ENCODE assay signal across 16 cellular contexts in genomic region chr6:157030756-157031155, GRCh38.
"Had no signal": no experiment of that assay in that cellular context is flagged by ENCODE, and none has a peak within 500 bp of the region (broad histone marks: within the 10 kb centered on the region; RNA-seq: fewer than 3 reads in every experiment).

No MANE protein-coding gene starts in this region.

- H3K4me1 ChIP-seq: parathyroid adenoma had no signal

- H2AFZ ChIP-seq: parathyroid adenoma had no signal

- H3K4me3 Mint-ChIP-seq: activated naive CD4-positive, alpha-beta T cell treated with anti-CD3 and anti-CD28 coated beads, Interleukin-2, amount 10 ng/mL, durations not matched to agents 7 days and 5 days; activated naive CD8-positive, alpha-beta T cell treated with anti-CD3 and anti-CD28 coated beads, Interleukin-2, amount 50 U/mL, for 24 hours; activated T-cell treated with anti-CD3 and anti-CD28 coated beads, Interleukin-2, amount 50 U/mL, for 4 hours; dendritic cell treated with granulocyte-macrophage colony-stimulating factor and Interleukin-4, amounts not matched to agents 40 ng/mL and 50 ng/mL, for 4 days; natural killer cell treated with Interleukin-12 subunit alpha and Interleukin-12 subunit beta and Interleukin-15 and Interleukin-18, amount 100 ng/mL, for 72 hours; stimulated activated memory B cell treated with anti-CD40 and anti-IgM and Interleukin-4, amounts not matched to agents 10 μg/mL and 1 μg/mL and 100 μg/mL, for 72 hours had no signal

- H3K27me3 ChIP-seq: sigmoid colon, upper lobe of right lung had no signal

- DNase-seq: activated CD4-positive, alpha-beta T cell treated with anti-CD3 and anti-CD28 coated beads, Interleukin-2, amount 50 U/mL, for 1 hour; activated CD8-positive, alpha-beta memory T cell treated with anti-CD3 and anti-CD28 coated beads, Interleukin-2, amount 50 U/mL, for 4 hours; activated effector memory CD4-positive, alpha-beta T cell treated with Interleukin-2 at 50 U/mL for 16 hours; activated naive CD4-positive, alpha-beta T cell treated with anti-CD3 and anti-CD28 coated beads, Interleukin-2, amount 10 ng/mL, durations not matched to agents 7 days and 5 days; activated naive CD8-positive, alpha-beta T cell treated with anti-CD3 and anti-CD28 coated beads, Interleukin-2, amount 50 U/mL, for 24 hours; activated T-cell treated with anti-CD3 and anti-CD28 coated beads, Interleukin-2, amount 50 U/mL, for 4 hours; aorta; effector CD8-positive, alpha-beta T cell; sigmoid colon; stimulated activated CD4-positive, alpha-beta T cell treated with anti-CD3 and anti-CD28 coated beads, Interleukin-4, amount 100 ng/mL, for 4 hours; upper lobe of right lung had no signal

- H3K4me3 ChIP-seq: sigmoid colon, upper lobe of right lung had no signal

- ATAC-seq: activated naive CD8-positive, alpha-beta T cell treated with anti-CD3 and anti-CD28 coated beads, Interleukin-2, amount 50 U/mL, for 24 hours; activated T-cell treated with anti-CD3 and anti-CD28 coated beads, Interleukin-2, amount 50 U/mL, for 4 hours; stimulated activated memory B cell treated with anti-CD40 and anti-IgM and Interleukin-4, amounts not matched to agents 10 μg/mL and 1 μg/mL and 100 μg/mL, for 72 hours had no signal

- H3K27ac ChIP-seq: parathyroid adenoma, sigmoid colon, upper lobe of right lung had no signal

- H3K9me3 ChIP-seq: sigmoid colon, upper lobe of right lung had no signal

- FAIRE-seq: endothelial cell of umbilical vein had no signal

- H3K36me3 ChIP-seq: sigmoid colon, upper lobe of right lung had no signal

- H3K36me3 Mint-ChIP-seq: natural killer cell treated with Interleukin-12 subunit alpha and Interleukin-12 subunit beta and Interleukin-15 and Interleukin-18, amount 100 ng/mL, for 72 hours had no signal

- H3K27ac Mint-ChIP-seq: activated naive CD4-positive, alpha-beta T cell treated with anti-CD3 and anti-CD28 coated beads, Interleukin-2, amount 10 ng/mL, durations not matched to agents 7 days and 5 days; activated naive CD8-positive, alpha-beta T cell treated with anti-CD3 and anti-CD28 coated beads, Interleukin-2, amount 50 U/mL, for 24 hours; dendritic cell treated with granulocyte-macrophage colony-stimulating factor and Interleukin-4, amounts not matched to agents 40 ng/mL and 50 ng/mL, for 4 days; natural killer cell treated with Interleukin-12 subunit alpha and Interleukin-12 subunit beta and Interleukin-15 and Interleukin-18, amount 100 ng/mL, for 72 hours; stimulated activated memory B cell treated with anti-CD40 and anti-IgM and Interleukin-4, amounts not matched to agents 10 μg/mL and 1 μg/mL and 100 μg/mL, for 72 hours had no signal

- H3K9me3 Mint-ChIP-seq: activated naive CD4-positive, alpha-beta T cell treated with anti-CD3 and anti-CD28 coated beads, Interleukin-2, amount 10 ng/mL, durations not matched to agents 7 days and 5 days; activated T-cell treated with anti-CD3 and anti-CD28 coated beads, Interleukin-2, amount 50 U/mL, for 4 hours; dendritic cell treated with granulocyte-macrophage colony-stimulating factor and Interleukin-4, amounts not matched to agents 40 ng/mL and 50 ng/mL, for 4 days; natural killer cell treated with Interleukin-12 subunit alpha and Interleukin-12 subunit beta and Interleukin-15 and Interleukin-18, amount 100 ng/mL, for 72 hours; stimulated activated memory B cell treated with anti-CD40 and anti-IgM and Interleukin-4, amounts not matched to agents 10 μg/mL and 1 μg/mL and 100 μg/mL, for 72 hours had no signal

- H3K27me3 Mint-ChIP-seq: activated naive CD4-positive, alpha-beta T cell treated with anti-CD3 and anti-CD28 coated beads, Interleukin-2, amount 10 ng/mL, durations not matched to agents 7 days and 5 days; activated naive CD8-positive, alpha-beta T cell treated with anti-CD3 and anti-CD28 coated beads, Interleukin-2, amount 50 U/mL, for 24 hours; dendritic cell treated with granulocyte-macrophage colony-stimulating factor and Interleukin-4, amounts not matched to agents 40 ng/mL and 50 ng/mL, for 4 days; natural killer cell treated with Interleukin-12 subunit alpha and Interleukin-12 subunit beta and Interleukin-15 and Interleukin-18, amount 100 ng/mL, for 72 hours; stimulated activated memory B cell treated with anti-CD40 and anti-IgM and Interleukin-4, amounts not matched to agents 10 μg/mL and 1 μg/mL and 100 μg/mL, for 72 hours had no signal
